Comparison of ENCODE assay signal across 10 cellular contexts in genomic region chr7:110839866-110840265, GRCh38.
DNase-seq lines count a peak whose midpoint lies in the region; ATAC-seq, FAIRE-seq and TF ChIP-seq lines count a peak whose summit lies in the region.
"Had no signal": no experiment of that assay in that cellular context is flagged by ENCODE, and none has a peak within 500 bp of the region (broad histone marks: within the 10 kb centered on the region; RNA-seq: fewer than 3 reads in every experiment).

No MANE protein-coding gene starts in this region.

- WGBS in adrenal gland, 4 donors: 63 to 75% (median 70%) methylated on average over 5 of the region's 5 CpGs

- no peak for TF ChIP-seq POLR2A in adrenal gland (IDR thresholded peaks at IDR 0.05)

- H3K27me3 ChIP-seq in adrenal gland: no peaks in the 10 kb centered on the region
- H3K27me3 ChIP-seq: vagina had no signal

- peaks cover 0 to 18% of the 10 kb centered on the region in 2 donors for H3K4me1 ChIP-seq in adrenal gland (replicated peaks in 1 of 2)
- H3K4me1 ChIP-seq: vagina had no signal

- FAIRE-seq in GM19239 (lab: Jason Lieb, UNC): no peak

- no peaks in the 10 kb centered on the region for H3K36me3 ChIP-seq in adrenal gland (replicated peaks in 1 of 2)
- H3K36me3 ChIP-seq: vagina had no signal

- no peak overlapping the region for H3K27ac ChIP-seq in adrenal gland
- H3K27ac ChIP-seq: vagina had no signal

- H3K27me3 Mint-ChIP-seq in stimulated activated naive CD8-positive, alpha-beta T cell treated with anti-CD3 and anti-CD28 coated beads, Interleukin-15, amount 100 ng/mL, for 72 hours: no peaks in the 10 kb centered on the region

- intact Hi-C loops in adrenal gland (cut with DNase I): no loop called here

- H3K9me3 ChIP-seq in adrenal gland (replicated peaks in 1 of 3): peaks cover 0 to 5% (median 0%) of the 10 kb centered on the region in 3 donors
- H3K9me3 ChIP-seq: vagina had no signal

- no peak overlapping the region for H3K4me3 Mint-ChIP-seq in stimulated activated naive CD8-positive, alpha-beta T cell treated with anti-CD3 and anti-CD28 coated beads, Interleukin-15, amount 100 ng/mL, for 72 hours

- H3K4me1 Mint-ChIP-seq in stimulated activated naive CD8-positive, alpha-beta T cell treated with anti-CD3 and anti-CD28 coated beads, Interleukin-15, amount 100 ng/mL, for 72 hours: peaks cover 9% of the 10 kb centered on the region

- H3K9me3 Mint-ChIP-seq in stimulated activated naive CD8-positive, alpha-beta T cell treated with anti-CD3 and anti-CD28 coated beads, Interleukin-15, amount 100 ng/mL, for 72 hours: peaks cover 8% of the 10 kb centered on the region in 2 donors

- H3K4me3 ChIP-seq in adrenal gland: no peak overlapping the region
- H3K4me3 ChIP-seq: vagina had no signal

- peak in 2 of 6 experiments; percentile 13 to 28 for TF ChIP-seq CTCF in adrenal gland (IDR thresholded peaks at IDR 0.05)

- no peak overlapping the region for H3K27ac Mint-ChIP-seq in stimulated activated naive CD8-positive, alpha-beta T cell treated with anti-CD3 and anti-CD28 coated beads, Interleukin-15, amount 100 ng/mL, for 72 hours

- DNase-seq in DMS153 treated with DMSO at 0.1 percent for 48 hours (lab: John Stamatoyannopoulos, UW; ENCODE audit: unreplicated experiment) (peak; percentile 84), NCI-H1694 (lab: John Stamatoyannopoulos, UW) (peak; percentile 86), adrenal gland (peak in 6 of 7 donors; percentile 16 to 54 (median 20)), islet precursor cell (peak; percentile 59), GM19239 (ENCODE audit: insufficient read length, low spot score) (no peak), COLO829 (ENCODE audit: low spot score) (no peak)
- DNase-seq in stimulated activated naive CD8-positive, alpha-beta T cell treated with anti-CD3 and anti-CD28 coated beads, Interleukin-15, amount 100 ng/mL, for 72 hours: no peak

- ATAC-seq in HG03196 (IDR thresholded peaks at IDR 0.05; ENCODE audit: unreplicated experiment): no peak
- ATAC-seq in stimulated activated naive CD8-positive, alpha-beta T cell treated with anti-CD3 and anti-CD28 coated beads, Interleukin-15, amount 100 ng/mL, for 72 hours: no peak
- ATAC-seq: Panc1 had no signal

Comparison
In these comparisons a context has a peak if more than half of its experiments do, and no peak if none do; other contexts are left out.
1. DNase-seq: peak in DMS153 treated with DMSO at 0.1 percent for 48 hours (single experiment), NCI-H1694 (single experiment), adrenal gland (6 of 7) and islet precursor cell (single experiment); none in GM19239 (single experiment), stimulated activated naive CD8-positive, alpha-beta T cell treated with anti-CD3 and anti-CD28 coated beads, Interleukin-15, amount 100 ng/mL, for 72 hours (0 of 2) and COLO829 (single experiment).